Comparison of ENCODE assay signal across 15 cellular contexts in genomic region chr10:33506391-33506790, GRCh38.
DNase-seq lines count a peak whose midpoint lies in the region; ATAC-seq and TF ChIP-seq lines count a peak whose summit lies in the region.
"Had no signal": no experiment of that assay in that cellular context is flagged by ENCODE, and none has a peak within 500 bp of the region (broad histone marks: within the 10 kb centered on the region; RNA-seq: fewer than 3 reads in every experiment).

No MANE protein-coding gene starts in this region.

- H4K8ac ChIP-seq in H9 (replicated peaks; ENCODE audit: insufficient read length, low read depth, low read length) = no peak overlapping the region

- H3K36me3 Mint-ChIP-seq in MCF 10A (ENCODE audit: insufficient read depth, unreplicated experiment) = no peaks in the 10 kb centered on the region
- H3K36me3 Mint-ChIP-seq in mesothelial cell of epicardium = peaks cover 3% of the 10 kb centered on the region
- H3K36me3 Mint-ChIP-seq in H9 (ENCODE audit: insufficient read depth in 1 of 3, low read depth in 3 of 3) = peaks cover 0 to 14% (median 4%) of the 10 kb centered on the region in 3 experiments; a peak in 4 of 7 replicates
- H3K36me3 Mint-ChIP-seq in T-cell = no peaks in the 10 kb centered on the region

- H3K9me3 ChIP-seq in breast epithelium = no peaks in the 10 kb centered on the region
- H3K9me3 ChIP-seq in H9 (ENCODE audit: control insufficient read depth, low read depth, low read length) = no peaks in the 10 kb centered on the region

- no peaks in the 10 kb centered on the region for H3K9me3 Mint-ChIP-seq in MCF 10A (ENCODE audit: unreplicated experiment)
- peaks cover 23% of the 10 kb centered on the region for H3K9me3 Mint-ChIP-seq in mesothelial cell of epicardium
- peaks cover 2 to 14% of the 10 kb centered on the region in 2 experiments for H3K9me3 Mint-ChIP-seq in H9
- peaks cover 0 to 3% (median 0%) of the 10 kb centered on the region in 3 donors for H3K9me3 Mint-ChIP-seq in T-cell

- H2BK120ac ChIP-seq in H9 (ENCODE audit: low read depth, low read length, poor library complexity, severe bottlenecking) = no peak overlapping the region

- H4K5ac ChIP-seq in H9 (ENCODE audit: insufficient read length, low read depth, low read length) = no peak overlapping the region

- no peak overlapping the region for H3K56ac ChIP-seq in H9 (ENCODE audit: insufficient read length, low read depth, low read length)

- no peaks in the 10 kb centered on the region for H3K4me1 ChIP-seq in breast epithelium
- peaks cover 4% of the 10 kb centered on the region; the same call in 1 of the 2 replicates for H3K4me1 ChIP-seq in H9 (ENCODE audit: insufficient read depth, low read length)

- intact Hi-C loops in MCF 10A (cut with micrococcal nuclease) = loop anchor here (5.0 kb wide), 1 partner anchor 174 kb away; the partner anchor contains the start of gene NRP1
- intact Hi-C loops in breast epithelium (cut with DNase I; ENCODE audit: low total_unique reads) = no loop called here

- no peak overlapping the region for H3K4me3 ChIP-seq in breast epithelium
- no peak overlapping the region for H3K4me3 ChIP-seq in brain microvascular endothelial cell (ENCODE audit: low read depth, low read length)
- H3K4me3 ChIP-seq: K562 had no signal

- H3K23me2 ChIP-seq in H9 (ENCODE audit: insufficient read length, low read depth, low read length, poor library complexity, severe bottlenecking) = no peaks in the 10 kb centered on the region

- H3K36me3 ChIP-seq in breast epithelium (no peaks in the 10 kb centered on the region), brain microvascular endothelial cell (replicated peaks) (no peaks in the 10 kb centered on the region)

- ATAC-seq in GM18873 (IDR thresholded peaks at IDR 0.05; ENCODE audit: low FRiP score, unreplicated experiment) (no peak), GM21515 (IDR thresholded peaks at IDR 0.05; ENCODE audit: unreplicated experiment) (no peak), T-cell (replicated peaks in 1 of 4) (no peak)
- ATAC-seq: K562 had no signal

- POLR2A ChIA-PET in MCF 10A (lab: Yijun Ruan, JAX) = interaction anchor here (0.8 to 0.9 kb wide), 2 partner anchors 12 to 243 kb away, joined by 4 read pairs; no protein-coding TSS in a partner anchor
- POLR2A ChIA-PET in T-cell (lab: Charles Lee) = no interaction called here

- H2AK5ac ChIP-seq in H9 (ENCODE audit: insufficient read length, low read length) = no peak overlapping the region

- no peak overlapping the region for H4K91ac ChIP-seq in H9 (ENCODE audit: insufficient read length, low read depth, low read length)

- no peak overlapping the region for H3K9ac ChIP-seq in H9 (ENCODE audit: extremely low read depth, insufficient read length, low read length)

- no peak overlapping the region for H3K18ac ChIP-seq in H9 (ENCODE audit: insufficient read length, low read depth, low read length)

- no peak overlapping the region for H3K4me3 Mint-ChIP-seq in MCF 10A (ENCODE audit: unreplicated experiment)
- H3K4me3 Mint-ChIP-seq in mesothelial cell of epicardium = no peak overlapping the region
- H3K4me3 Mint-ChIP-seq in H9 = no peak overlapping the region
- no peak overlapping the region for H3K4me3 Mint-ChIP-seq in T-cell

- H3K23ac ChIP-seq in H9 (ENCODE audit: insufficient read length, low read depth, low read length) = no peak overlapping the region

- no peaks in the 10 kb centered on the region for H3K79me1 ChIP-seq in H9 (ENCODE audit: insufficient read depth, low read depth, low read length, poor library complexity, severe bottlenecking)

- H2AFZ ChIP-seq in H9 (ENCODE audit: low read length) = no peak overlapping the region

- H3K27ac ChIP-seq in breast epithelium = no peak overlapping the region
- H3K27ac ChIP-seq in brain microvascular endothelial cell = peak overlapping the region; percentile 74
- no peak overlapping the region for H3K27ac ChIP-seq in H9 (ENCODE audit: insufficient read length, low read depth, low read length)
- H3K27ac ChIP-seq: 22Rv1 had no signal

- H3K4me1 Mint-ChIP-seq in MCF 10A (ENCODE audit: insufficient read depth, unreplicated experiment) (peaks cover 28% of the 10 kb centered on the region), mesothelial cell of epicardium (peaks cover 31% of the 10 kb centered on the region), H9 (peaks cover 10 to 11% of the 10 kb centered on the region in 2 experiments), T-cell (peaks cover 0 to 4% (median 0%) of the 10 kb centered on the region in 3 donors)

- no peak overlapping the region for H2BK5ac ChIP-seq in H9 (ENCODE audit: insufficient read length, low read length)

- no peaks in the 10 kb centered on the region for H3K27me3 Mint-ChIP-seq in MCF 10A (ENCODE audit: insufficient read depth, unreplicated experiment)
- H3K27me3 Mint-ChIP-seq in mesothelial cell of epicardium (ENCODE audit: low read depth) = no peaks in the 10 kb centered on the region
- no peaks in the 10 kb centered on the region for H3K27me3 Mint-ChIP-seq in H9 (ENCODE audit: low read depth)
- peaks cover 2 to 29% of the 10 kb centered on the region in 2 donors for H3K27me3 Mint-ChIP-seq in T-cell

- H2BK15ac ChIP-seq in H9 (ENCODE audit: low read depth, low read length) = no peak overlapping the region

- H3T11ph ChIP-seq in H9 (ENCODE audit: low read length) = no peak overlapping the region

- H2BK12ac ChIP-seq in H9 (ENCODE audit: insufficient read length, low read depth, low read length) = no peak overlapping the region

- CTCF ChIA-PET in MCF 10A (lab: Yijun Ruan, JAX) = no interaction called here
- CTCF ChIA-PET in T-cell (lab: Charles Lee) = no interaction called here

- no peak overlapping the region for H2BK20ac ChIP-seq in H9 (ENCODE audit: low read depth, low read length, poor library complexity, severe bottlenecking)

- H4K20me1 ChIP-seq in H9 (ENCODE audit: control insufficient read depth, insufficient read depth, insufficient read length) = no peaks in the 10 kb centered on the region

- H3K27me3 ChIP-seq in breast epithelium = no peaks in the 10 kb centered on the region
- no peaks in the 10 kb centered on the region for H3K27me3 ChIP-seq in brain microvascular endothelial cell (replicated peaks)
- H3K27me3 ChIP-seq in H9 (ENCODE audit: insufficient read depth, low read length) = 0 out of 2 replicates have a peak, but pooled peaks cover 2% of the 10 kb centered on the region

- H3K4me2 ChIP-seq in H9 (ENCODE audit: insufficient read depth, insufficient read length, low read length) = no peak overlapping the region

- in situ Hi-C loops in brain microvascular endothelial cell (cut with HindIII; ENCODE audit: low pct_ligation_motif_present, low sequenced_read_pairs) = no loop called here

- DNase-seq in MCF 10A (ENCODE audit: unreplicated experiment) = no peak
- no peak for DNase-seq in breast epithelium (ENCODE audit: low spot score in 2 of 2)
- no peak for DNase-seq in brain microvascular endothelial cell
- no peak for DNase-seq in mesothelial cell of epicardium (ENCODE audit: low spot score in 2 of 2, unreplicated experiment in 2 of 2)
- DNase-seq in H9 = no peak
- DNase-seq in T-cell = no peak
- DNase-seq: DND-41, GOT3, NCI-H1105 treated with DMSO at 0.1 percent for 48 hours, NCI-H187, NCI-H524 had no signal

- H3K79me2 ChIP-seq in H9 (ENCODE audit: insufficient read depth, low read length) = no peaks in the 10 kb centered on the region

- TF ChIP-seq CTCF in MCF 10A (IDR thresholded peaks at IDR 0.05; ENCODE audit: unreplicated experiment) (no peak), breast epithelium (IDR thresholded peaks at IDR 0.05) (no peak), brain microvascular endothelial cell (IDR thresholded peaks at IDR 0.05; ENCODE audit: low read depth, low read length, missing control alignments) (no peak), mesothelial cell of epicardium (IDR thresholded peaks at IDR 0.05; ENCODE audit: unreplicated experiment) (no peak), H9 (conservative IDR thresholded peaks at IDR 0.05) (no peak)

- no peak overlapping the region for H3K4ac ChIP-seq in H9 (ENCODE audit: low read depth, low read length)

- BruUV-seq in MCF 10A (replicated peaks; lab: Mats Ljungman, UMichigan) = no TSS peak

- no CpG with 5 or more reads among the region's 2 CpGs for WGBS in H9 (ENCODE audit: extremely low coverage, insufficient read length, low lambda C conversion rate)

- no peak overlapping the region for H3K14ac ChIP-seq in H9 (ENCODE audit: insufficient read depth, low read length)

- no peak for TF ChIP-seq POLR2A in breast epithelium (IDR thresholded peaks at IDR 0.05)

- H3K27ac Mint-ChIP-seq in MCF 10A (ENCODE audit: low read depth, unreplicated experiment) (peak overlapping the region; percentile 16), mesothelial cell of epicardium (peak overlapping the region; percentile 66), H9 (no peak overlapping the region), T-cell (no peak overlapping the region)

Comparison
In these comparisons a context has a peak if more than half of its experiments do, and no peak if none do; other contexts are left out.
1. H3K27ac Mint-ChIP-seq: peak in MCF 10A (single experiment) and mesothelial cell of epicardium (single experiment); none in H9 (0 of 3) and T-cell (0 of 2).